ENCODE assay signal across 12 cellular contexts in the genomic region with DNA sequence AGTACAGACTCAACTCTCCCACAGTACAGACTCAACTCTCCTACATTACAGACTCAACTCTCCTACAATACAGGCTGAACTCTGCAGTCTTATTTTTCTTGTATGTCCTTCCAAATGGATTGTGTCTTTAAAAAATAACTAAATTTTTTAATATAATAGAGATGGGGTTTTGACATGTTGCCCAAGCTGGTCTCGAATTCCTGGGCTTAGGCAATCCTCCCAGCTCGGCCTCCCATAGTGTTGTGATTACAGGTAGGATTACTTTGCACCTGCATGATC. TPM values are rescaled to one million over a fixed set of nuclear protein-coding genes. Genes with fewer than 3 reads are reported as not detected.
"Had no signal": no experiment of that assay in that cellular context is flagged by ENCODE, and none has a peak within 500 bp of the region (broad histone marks: within the 10 kb centered on the region; RNA-seq: fewer than 3 reads in every experiment).

No MANE protein-coding gene starts in this region.

- H3K9me3 Mint-ChIP-seq: GM23338, H9, HFFc6 had no signal

- H3K9ac ChIP-seq: GM23248 had no signal

- H2AFZ ChIP-seq: GM23248, GM23338 had no signal

- DNase-seq: GM23248, GOT3, H7, H9, HCEC 1CT, HFFc6 had no signal

- H3K4me3 Mint-ChIP-seq: GM23338, H9, HFFc6 had no signal

- FAIRE-seq: H1, H54 had no signal

- ATAC-seq: GM23338, HCT116 had no signal

- H3K4me1 Mint-ChIP-seq: GM23338, H9 had no signal

- H3K27ac Mint-ChIP-seq: HFFc6 had no signal

- H3K4me3 ChIP-seq: GM23248, GM23338, HAP-1 had no signal

- H3K4me1 ChIP-seq: HAP-1 had no signal

- H3K27ac ChIP-seq: GM23248 had no signal

- H3K9me3 ChIP-seq: HAP-1 had no signal

- H3K4me2 ChIP-seq: GM23338 had no signal

- H3K36me3 ChIP-seq: HAP-1 had no signal

RNA-seq across cellular contexts. Expression of gene SMCO1, which starts 51.7 kb away (rescaled TPM):
- total RNA-seq: GM23248, GM23338, H1, H4, H7, H9, HFFc6 had no signal
- polyA plus RNA-seq: GM23248, GM23338 had no signal
